17 cellular contexts compared by ENCODE assay signal in genomic region chr7:55770778-55771177, GRCh38.
DNase-seq lines count a peak whose midpoint lies in the region; ATAC-seq, FAIRE-seq and TF ChIP-seq lines count a peak whose summit lies in the region.
"Had no signal": no experiment of that assay in that cellular context is flagged by ENCODE, and none has a peak within 500 bp of the region (broad histone marks: within the 10 kb centered on the region; RNA-seq: fewer than 3 reads in every experiment).

No MANE protein-coding gene starts in this region.

- in situ Hi-C loops in ACHN (cut with HindIII; ENCODE audit: low pct_ligation_motif_present, low pct_unique_long_range_greater_than_20kb, low sequenced_read_pairs), result no loop called here

- no peak for TF ChIP-seq CTCF in bronchial epithelial cell (IDR thresholded peaks at IDR 0.05; ENCODE audit: insufficient read depth, low read length, severe bottlenecking)

- no peak for FAIRE-seq in bronchial epithelial cell (lab: Jason Lieb, UNC)
- FAIRE-seq: A204.1, GM12892, GM19239, H1 had no signal

- DNase-seq in A172 (ENCODE audit: low spot score) (peak; percentile 50), M059J (ENCODE audit: low read depth) (peak; percentile 3), RPMI7951 (ENCODE audit: low read depth) (peak; percentile 9), bronchial epithelial cell (ENCODE audit: low read depth) (peak; percentile 9), NCI-H1694 (lab: John Stamatoyannopoulos, UW) (no peak), ACHN (no peak), NCI-H524 treated with DMSO at 0.1 percent for 48 hours (lab: John Stamatoyannopoulos, UW) (no peak)
- DNase-seq: BE2C; CD4-positive, alpha-beta memory T cell; DMS79 treated with DMSO at 0.1 percent for 48 hours; GDM1 had no signal

- no peaks in the 10 kb centered on the region for H3K27me3 ChIP-seq in bronchial epithelial cell (ENCODE audit: control insufficient read depth, insufficient read depth, low read length)
- H3K27me3 ChIP-seq: BE2C had no signal

- ATAC-seq in GM19397 (IDR thresholded peaks at IDR 0.05; ENCODE audit: unreplicated experiment), result no peak

- H3K36me3 ChIP-seq in bronchial epithelial cell (ENCODE audit: control insufficient read depth, insufficient read depth, low read length), result no peaks in the 10 kb centered on the region
- H3K36me3 ChIP-seq: BE2C, HAP-1 had no signal

- no peak overlapping the region for H3K4me3 ChIP-seq in bronchial epithelial cell (ENCODE audit: low read depth, low read length)
- H3K4me3 ChIP-seq: HAP-1 had no signal

Comparison
In these comparisons a context has a peak if more than half of its experiments do, and no peak if none do; other contexts are left out.
1. DNase-seq: peak in A172 (single experiment), M059J (single experiment), RPMI7951 (single experiment) and bronchial epithelial cell (single experiment); none in NCI-H1694 (single experiment), ACHN (single experiment) and NCI-H524 treated with DMSO at 0.1 percent for 48 hours (single experiment).